1 cellular context compared by ENCODE assay signal in the genomic region with DNA sequence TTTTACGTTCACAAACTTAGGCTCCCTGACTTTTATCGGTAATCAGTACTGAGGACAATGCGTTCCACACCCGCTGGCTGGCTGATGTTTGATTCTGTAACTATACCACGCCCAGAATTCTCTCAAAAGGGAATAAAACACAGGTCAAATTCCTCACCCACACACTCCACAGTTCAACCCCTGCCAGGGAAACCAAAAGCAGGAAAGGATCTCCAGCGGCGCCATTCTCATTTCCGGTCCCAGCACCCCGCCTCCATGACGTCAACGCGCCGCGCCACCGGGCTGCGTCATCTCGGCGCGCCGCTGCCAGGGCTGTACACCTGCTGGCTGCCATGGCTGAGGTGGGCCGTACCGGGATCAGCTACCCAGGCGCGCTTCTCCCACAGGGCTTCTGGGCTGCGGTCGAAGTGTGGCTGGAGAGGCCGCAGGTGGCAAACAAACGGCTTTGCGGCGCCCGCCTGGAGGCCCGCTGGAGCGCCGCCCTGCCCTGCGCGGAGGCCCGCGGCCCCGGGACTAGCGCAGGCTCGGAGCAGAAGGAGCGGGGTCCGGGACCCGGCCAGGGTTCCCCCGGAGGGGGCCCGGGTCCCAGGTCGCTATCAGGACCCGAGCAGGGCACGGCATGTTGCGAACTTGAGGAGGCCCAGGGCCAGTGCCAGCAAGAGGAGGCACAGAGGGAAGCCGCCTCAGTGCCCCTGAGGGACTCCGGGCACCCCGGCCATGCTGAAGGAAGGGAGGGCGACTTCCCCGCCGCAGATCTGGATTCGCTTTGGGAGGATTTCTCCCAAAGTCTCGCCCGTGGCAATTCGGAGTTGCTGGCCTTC.
TF ChIP-seq lines count a peak whose summit lies in the region.

TSS of gene ACOX3 (minus strand) at position 233 of the 821 bp plus-strand sequence. CDS start 24,202 bp downstream, outside the sequence.
TSS of gene TRMT44 (plus strand) at position 287 of the 821 bp plus-strand sequence. CDS start at position 333, 46 bp downstream.

TF ChIP-seq in K562, 482 proteins besides CTCF, POLR2A, EP300 and RAD21 (continued from another document):
- TF ChIP-seq, protein P1, sequence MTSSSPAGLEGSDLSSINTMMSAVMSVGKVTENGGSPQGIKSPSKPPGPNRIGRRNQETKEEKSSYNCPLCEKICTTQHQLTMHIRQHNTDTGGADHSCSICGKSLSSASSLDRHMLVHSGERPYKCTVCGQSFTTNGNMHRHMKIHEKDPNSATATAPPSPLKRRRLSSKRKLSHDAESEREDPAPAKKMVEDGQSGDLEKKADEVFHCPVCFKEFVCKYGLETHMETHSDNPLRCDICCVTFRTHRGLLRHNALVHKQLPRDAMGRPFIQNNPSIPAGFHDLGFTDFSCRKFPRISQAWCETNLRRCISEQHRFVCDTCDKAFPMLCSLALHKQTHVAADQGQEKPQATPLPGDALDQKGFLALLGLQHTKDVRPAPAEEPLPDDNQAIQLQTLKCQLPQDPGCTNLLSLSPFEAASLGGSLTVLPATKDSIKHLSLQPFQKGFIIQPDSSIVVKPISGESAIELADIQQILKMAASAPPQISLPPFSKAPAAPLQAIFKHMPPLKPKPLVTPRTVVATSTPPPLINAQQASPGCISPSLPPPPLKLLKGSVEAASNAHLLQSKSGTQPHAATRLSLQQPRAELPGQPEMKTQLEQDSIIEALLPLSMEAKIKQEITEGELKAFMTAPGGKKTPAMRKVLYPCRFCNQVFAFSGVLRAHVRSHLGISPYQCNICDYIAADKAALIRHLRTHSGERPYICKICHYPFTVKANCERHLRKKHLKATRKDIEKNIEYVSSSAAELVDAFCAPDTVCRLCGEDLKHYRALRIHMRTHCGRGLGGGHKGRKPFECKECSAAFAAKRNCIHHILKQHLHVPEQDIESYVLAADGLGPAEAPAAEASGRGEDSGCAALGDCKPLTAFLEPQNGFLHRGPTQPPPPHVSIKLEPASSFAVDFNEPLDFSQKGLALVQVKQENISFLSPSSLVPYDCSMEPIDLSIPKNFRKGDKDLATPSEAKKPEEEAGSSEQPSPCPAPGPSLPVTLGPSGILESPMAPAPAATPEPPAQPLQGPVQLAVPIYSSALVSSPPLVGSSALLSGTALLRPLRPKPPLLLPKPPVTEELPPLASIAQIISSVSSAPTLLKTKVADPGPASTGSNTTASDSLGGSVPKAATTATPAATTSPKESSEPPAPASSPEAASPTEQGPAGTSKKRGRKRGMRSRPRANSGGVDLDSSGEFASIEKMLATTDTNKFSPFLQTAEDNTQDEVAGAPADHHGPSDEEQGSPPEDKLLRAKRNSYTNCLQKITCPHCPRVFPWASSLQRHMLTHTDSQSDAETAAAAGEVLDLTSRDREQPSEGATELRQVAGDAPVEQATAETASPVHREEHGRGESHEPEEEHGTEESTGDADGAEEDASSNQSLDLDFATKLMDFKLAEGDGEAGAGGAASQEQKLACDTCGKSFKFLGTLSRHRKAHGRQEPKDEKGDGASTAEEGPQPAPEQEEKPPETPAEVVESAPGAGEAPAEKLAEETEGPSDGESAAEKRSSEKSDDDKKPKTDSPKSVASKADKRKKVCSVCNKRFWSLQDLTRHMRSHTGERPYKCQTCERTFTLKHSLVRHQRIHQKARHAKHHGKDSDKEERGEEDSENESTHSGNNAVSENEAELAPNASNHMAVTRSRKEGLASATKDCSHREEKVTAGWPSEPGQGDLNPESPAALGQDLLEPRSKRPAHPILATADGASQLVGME (CRISPR knock-in tag; IDR thresholded peaks at IDR 0.05): no peak
- TF ChIP-seq IRF2 (CRISPR knock-in tag; IDR thresholded peaks at IDR 0.05): no peak
- TF ChIP-seq KAT8 (IDR thresholded peaks at IDR 0.05; ENCODE audit: low read depth): no peak
- TF ChIP-seq CBFA2T3 (IDR thresholded peaks at IDR 0.05): no peak; the same call in 1 of the 2 replicates
- TF ChIP-seq ZNF764 (CRISPR knock-in tag; IDR thresholded peaks at IDR 0.05; ENCODE audit: low read depth): no peak
- no peak for TF ChIP-seq SNAPC5 (CRISPR knock-in tag; IDR thresholded peaks at IDR 0.05)
- peak; percentile 100 for TF ChIP-seq CREM (IDR thresholded peaks at IDR 0.05; ENCODE audit: low read depth)
- TF ChIP-seq CEBPG (CRISPR knock-in tag; IDR thresholded peaks at IDR 0.05): no peak
- TF ChIP-seq CEBPG (tag; conservative IDR thresholded peaks at IDR 0.05 in 1 of 2, IDR thresholded peaks at IDR 0.05 in 1 of 2): 0 out of 4 replicates have a peak, but pooled peaks of 1 of the 2 experiments have one; percentile 25
- no peak for TF ChIP-seq FOXM1 (IDR thresholded peaks at IDR 0.05; ENCODE audit: low read depth)
- peak; percentile 81; the same call in 1 of the 2 replicates for TF ChIP-seq FOXM1 (CRISPR knock-in tag; IDR thresholded peaks at IDR 0.05; ENCODE audit: low read depth)
- TF ChIP-seq TFAP4 (CRISPR knock-in tag; IDR thresholded peaks at IDR 0.05; ENCODE audit: borderline replicate concordance): peak; percentile 92
- peak in 1 of 2 experiments; percentile 74; a peak in 1 of 4 replicates for TF ChIP-seq MLLT1 (IDR thresholded peaks at IDR 0.05)
- TF ChIP-seq, protein P2, sequence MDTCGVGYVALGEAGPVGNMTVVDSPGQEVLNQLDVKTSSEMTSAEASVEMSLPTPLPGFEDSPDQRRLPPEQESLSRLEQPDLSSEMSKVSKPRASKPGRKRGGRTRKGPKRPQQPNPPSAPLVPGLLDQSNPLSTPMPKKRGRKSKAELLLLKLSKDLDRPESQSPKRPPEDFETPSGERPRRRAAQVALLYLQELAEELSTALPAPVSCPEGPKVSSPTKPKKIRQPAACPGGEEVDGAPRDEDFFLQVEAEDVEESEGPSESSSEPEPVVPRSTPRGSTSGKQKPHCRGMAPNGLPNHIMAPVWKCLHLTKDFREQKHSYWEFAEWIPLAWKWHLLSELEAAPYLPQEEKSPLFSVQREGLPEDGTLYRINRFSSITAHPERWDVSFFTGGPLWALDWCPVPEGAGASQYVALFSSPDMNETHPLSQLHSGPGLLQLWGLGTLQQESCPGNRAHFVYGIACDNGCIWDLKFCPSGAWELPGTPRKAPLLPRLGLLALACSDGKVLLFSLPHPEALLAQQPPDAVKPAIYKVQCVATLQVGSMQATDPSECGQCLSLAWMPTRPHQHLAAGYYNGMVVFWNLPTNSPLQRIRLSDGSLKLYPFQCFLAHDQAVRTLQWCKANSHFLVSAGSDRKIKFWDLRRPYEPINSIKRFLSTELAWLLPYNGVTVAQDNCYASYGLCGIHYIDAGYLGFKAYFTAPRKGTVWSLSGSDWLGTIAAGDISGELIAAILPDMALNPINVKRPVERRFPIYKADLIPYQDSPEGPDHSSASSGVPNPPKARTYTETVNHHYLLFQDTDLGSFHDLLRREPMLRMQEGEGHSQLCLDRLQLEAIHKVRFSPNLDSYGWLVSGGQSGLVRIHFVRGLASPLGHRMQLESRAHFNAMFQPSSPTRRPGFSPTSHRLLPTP (IDR thresholded peaks at IDR 0.05; ENCODE audit: borderline replicate concordance, extremely low read depth, insufficient read length): no peak
- no peak for TF ChIP-seq MAFG (tag; conservative IDR thresholded peaks at IDR 0.05)
- TF ChIP-seq, protein P3, sequence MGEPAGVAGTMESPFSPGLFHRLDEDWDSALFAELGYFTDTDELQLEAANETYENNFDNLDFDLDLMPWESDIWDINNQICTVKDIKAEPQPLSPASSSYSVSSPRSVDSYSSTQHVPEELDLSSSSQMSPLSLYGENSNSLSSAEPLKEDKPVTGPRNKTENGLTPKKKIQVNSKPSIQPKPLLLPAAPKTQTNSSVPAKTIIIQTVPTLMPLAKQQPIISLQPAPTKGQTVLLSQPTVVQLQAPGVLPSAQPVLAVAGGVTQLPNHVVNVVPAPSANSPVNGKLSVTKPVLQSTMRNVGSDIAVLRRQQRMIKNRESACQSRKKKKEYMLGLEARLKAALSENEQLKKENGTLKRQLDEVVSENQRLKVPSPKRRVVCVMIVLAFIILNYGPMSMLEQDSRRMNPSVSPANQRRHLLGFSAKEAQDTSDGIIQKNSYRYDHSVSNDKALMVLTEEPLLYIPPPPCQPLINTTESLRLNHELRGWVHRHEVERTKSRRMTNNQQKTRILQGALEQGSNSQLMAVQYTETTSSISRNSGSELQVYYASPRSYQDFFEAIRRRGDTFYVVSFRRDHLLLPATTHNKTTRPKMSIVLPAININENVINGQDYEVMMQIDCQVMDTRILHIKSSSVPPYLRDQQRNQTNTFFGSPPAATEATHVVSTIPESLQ (CRISPR knock-in tag; IDR thresholded peaks at IDR 0.05): no peak
- TF ChIP-seq NFRKB (IDR thresholded peaks at IDR 0.05; ENCODE audit: low read depth): peak; percentile 86
- no peak for TF ChIP-seq ZNF263 (CRISPR knock-in tag; IDR thresholded peaks at IDR 0.05; ENCODE audit: borderline replicate concordance)
- TF ChIP-seq CAMTA2 (CRISPR knock-in tag; conservative IDR thresholded peaks at IDR 0.05): no peak
- no peak for TF ChIP-seq NONO (IDR thresholded peaks at IDR 0.05; ENCODE audit: low read depth in 2 of 2, low read length in 1 of 2)
- TF ChIP-seq ZNF717 (CRISPR knock-in tag; IDR thresholded peaks at IDR 0.05): no peak
- no peak for TF ChIP-seq MYNN (IDR thresholded peaks at IDR 0.05)
- no peak for TF ChIP-seq MYNN (CRISPR knock-in tag; IDR thresholded peaks at IDR 0.05)
- TF ChIP-seq DMBX1 (CRISPR knock-in tag; IDR thresholded peaks at IDR 0.05; ENCODE audit: borderline replicate concordance): no peak
- TF ChIP-seq ETS2 (tag; IDR thresholded peaks at IDR 0.05; ENCODE audit: borderline replicate concordance, poor library complexity, severe bottlenecking): no peak
- TF ChIP-seq ZNF324 (CRISPR knock-in tag; IDR thresholded peaks at IDR 0.05): no peak
- TF ChIP-seq HDAC6 (IDR thresholded peaks at IDR 0.05; ENCODE audit: low read depth, low read length): no peak
- no peak for TF ChIP-seq CBX2 (IDR thresholded peaks at IDR 0.05; ENCODE audit: insufficient read depth, low read length, poor library complexity, severe bottlenecking)
